Comparison of ENCODE assay signal across 22 cellular contexts in the genomic region with DNA sequence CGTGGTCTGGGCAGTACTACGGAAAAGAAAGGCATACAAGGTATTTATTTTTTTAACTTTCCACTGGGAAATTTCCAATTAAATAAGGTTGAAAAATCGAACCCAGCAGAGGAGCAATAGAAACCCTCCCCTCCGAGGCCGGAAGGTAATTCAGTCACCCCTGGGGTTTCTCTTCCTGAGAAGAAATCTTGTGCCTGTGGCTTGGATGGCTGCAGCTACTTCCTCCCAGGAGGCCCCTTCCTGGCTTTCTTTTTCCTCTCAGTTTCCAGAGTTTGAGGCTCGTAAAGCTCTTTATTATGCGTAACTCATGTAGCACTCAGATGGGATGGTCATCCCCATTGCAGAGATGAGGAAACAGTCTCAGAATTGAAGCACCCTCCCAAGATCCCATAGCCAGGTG.
"Had no signal": no experiment of that assay in that cellular context is flagged by ENCODE, and none has a peak within 500 bp of the region (broad histone marks: within the 10 kb centered on the region; RNA-seq: fewer than 3 reads in every experiment).

No MANE protein-coding gene starts in this region.

- H3K27ac Mint-ChIP-seq: effector memory CD8-positive, alpha-beta T cell; immature natural killer cell; natural killer cell; stimulated activated effector memory CD8-positive, alpha-beta T cell treated with anti-CD3 and anti-CD28 coated beads, Interleukin-12 subunit alpha, Interleukin-12 subunit beta, amount 100 ng/mL, for 72 hours; type B pancreatic cell had no signal

- H3K9me3 ChIP-seq: lower lobe of right lung, ovary, psoas muscle, sigmoid colon, testis, tibial artery had no signal

- H3K4me1 ChIP-seq: lower lobe of right lung, psoas muscle, sigmoid colon, testis, tibial artery had no signal

- ATAC-seq: effector memory CD8-positive, alpha-beta T cell; left ventricle myocardium superior; lower lobe of right lung; natural killer cell; psoas muscle; right cardiac atrium; stimulated activated effector memory CD8-positive, alpha-beta T cell treated with anti-CD3 and anti-CD28 coated beads, Interleukin-12 subunit alpha, Interleukin-12 subunit beta, amount 100 ng/mL, for 72 hours; stimulated activated naive CD8-positive, alpha-beta T cell treated with anti-CD3 and anti-CD28 coated beads, Interleukin-15, Interleukin-2, amounts not matched to agents 100 U/mL and 50 U/mL, for 24 hours had no signal

- H3K4me1 Mint-ChIP-seq: immature natural killer cell; natural killer cell; stimulated activated effector memory CD8-positive, alpha-beta T cell treated with anti-CD3 and anti-CD28 coated beads, Interleukin-12 subunit alpha, Interleukin-12 subunit beta, amount 100 ng/mL, for 72 hours had no signal

- H3K27ac ChIP-seq: coronary artery, lower lobe of right lung, ovary, psoas muscle, sigmoid colon, testis, tibial artery had no signal

- H3K27me3 ChIP-seq: ovary, testis had no signal

- H3K9me3 Mint-ChIP-seq: effector memory CD8-positive, alpha-beta T cell; immature natural killer cell; natural killer cell; stimulated activated effector memory CD8-positive, alpha-beta T cell treated with anti-CD3 and anti-CD28 coated beads, Interleukin-12 subunit alpha, Interleukin-12 subunit beta, amount 100 ng/mL, for 72 hours; type B pancreatic cell had no signal

- H3K4me3 Mint-ChIP-seq: effector memory CD8-positive, alpha-beta T cell; immature natural killer cell; natural killer cell; stimulated activated effector memory CD8-positive, alpha-beta T cell treated with anti-CD3 and anti-CD28 coated beads, Interleukin-12 subunit alpha, Interleukin-12 subunit beta, amount 100 ng/mL, for 72 hours; type B pancreatic cell had no signal

- H3K4me3 ChIP-seq: coronary artery, lower lobe of right lung, ovary, psoas muscle, sigmoid colon, testis, tibial artery had no signal

- H3K36me3 ChIP-seq: lower lobe of right lung, ovary, sigmoid colon, tibial artery had no signal

- DNase-seq: dermis blood vessel endothelial cell; effector memory CD8-positive, alpha-beta T cell; immature natural killer cell; islet precursor cell; left ventricle myocardium superior; lower lobe of right lung; natural killer cell; occipital lobe; ovary; posterior cingulate gyrus; psoas muscle; right cardiac atrium; sigmoid colon; stimulated activated CD4-positive, alpha-beta T cell treated with anti-CD3 and anti-CD28 coated beads, Interleukin-2, amount 100 ng/mL, for 24 hours; stimulated activated CD4-positive, alpha-beta T cell treated with anti-CD3 and anti-CD28 coated beads, Interleukin-4, amount 100 ng/mL, for 24 hours; stimulated activated naive CD8-positive, alpha-beta T cell treated with anti-CD3 and anti-CD28 coated beads, Interleukin-15, Interleukin-2, amounts not matched to agents 100 U/mL and 50 U/mL, for 24 hours; substantia nigra; testis; tibial artery had no signal

- H3K36me3 Mint-ChIP-seq: immature natural killer cell; natural killer cell; stimulated activated effector memory CD8-positive, alpha-beta T cell treated with anti-CD3 and anti-CD28 coated beads, Interleukin-12 subunit alpha, Interleukin-12 subunit beta, amount 100 ng/mL, for 72 hours; type B pancreatic cell had no signal
